In genomic region chr6:95569560-95569959, GRCh38 we compare ENCODE assay signal across 25 cellular contexts.
"Had no signal": no experiment of that assay in that cellular context is flagged by ENCODE, and none has a peak within 500 bp of the region (broad histone marks: within the 10 kb centered on the region; RNA-seq: fewer than 3 reads in every experiment).

No MANE protein-coding gene starts in this region.

- H3K4me1 ChIP-seq: prostate gland, thyroid gland had no signal

- H3K27me3 ChIP-seq: neutrophil, pancreas, stomach, thyroid gland, tibial nerve, upper lobe of left lung, vagina had no signal

- H3K27ac ChIP-seq: pancreas, prostate gland, stomach, thoracic aorta, thyroid gland, tibial nerve, upper lobe of left lung, vagina had no signal

- H3K9me3 ChIP-seq: neutrophil, pancreas, prostate gland, stomach, thoracic aorta, thyroid gland, tibial nerve, upper lobe of left lung, vagina had no signal

- H3K36me3 ChIP-seq: neutrophil, pancreas, prostate gland, stomach, thoracic aorta, thyroid gland, tibial nerve, upper lobe of left lung, vagina had no signal

- DNase-seq: naive thymus-derived CD8-positive, alpha-beta T cell; nephron progenitor cell; nucleus accumbens; pancreas; right cardiac atrium; small intestine; stimulated activated CD4-positive, alpha-beta T cell treated with anti-CD3 and anti-CD28 coated beads, Interleukin-15, amount 100 ng/mL, for 24 hours; stimulated activated CD4-positive, alpha-beta T cell treated with anti-CD3 and anti-CD28 coated beads, Interleukin-2, amount 100 ng/mL, for 24 hours; stimulated activated CD4-positive, alpha-beta T cell treated with anti-CD3 and anti-CD28 coated beads, Interleukin-2, amount 100 ng/mL, for 48 hours; stimulated activated CD4-positive, alpha-beta T cell treated with anti-CD3 and anti-CD28 coated beads, Interleukin-4, amount 100 ng/mL, for 24 hours; stimulated activated naive B cell treated with anti-CD40 and anti-IgM and Interleukin-4, amounts not matched to agents 10 μg/mL and 1 μg/mL and 100 μg/mL, for 72 hours; stimulated activated naive CD4-positive, alpha-beta T cell treated with Interleukin-2 at 50 U/mL for 16 hours; stomach; thyroid gland; trophoblast cell; upper lobe of left lung had no signal

- H3K4me3 ChIP-seq: pancreas, prostate gland, stomach, thoracic aorta, thyroid gland, tibial nerve, upper lobe of left lung, vagina had no signal

- ATAC-seq: naive thymus-derived CD8-positive, alpha-beta T cell; natural killer cell treated with Interleukin-12 subunit alpha and Interleukin-12 subunit beta and Interleukin-15 and Interleukin-18, amount 100 ng/mL, for 72 hours; pancreas; right cardiac atrium; sciatic nerve; stimulated activated effector memory CD8-positive, alpha-beta T cell treated with anti-CD3 and anti-CD28 coated beads, Interleukin-12 subunit alpha, Interleukin-12 subunit beta, amount 100 ng/mL, for 72 hours; stimulated activated naive B cell treated with anti-CD40 and anti-IgM and Interleukin-4, amounts not matched to agents 10 μg/mL and 1 μg/mL and 100 μg/mL, for 72 hours had no signal

- FAIRE-seq: urothelium cell line had no signal
